In genomic region chr16:12410842-12411490, GRCh38 we compare ENCODE assay signal across 17 cellular contexts.
"Had no signal": no experiment of that assay in that cellular context is flagged by ENCODE, and none has a peak within 500 bp of the region (broad histone marks: within the 10 kb centered on the region; RNA-seq: fewer than 3 reads in every experiment).

No MANE protein-coding gene starts in this region.

- H3K27ac ChIP-seq: coronary artery, heart left ventricle, ovary, tibial nerve, upper lobe of right lung, vagina had no signal

- H3K4me3 Mint-ChIP-seq: mesothelial cell of epicardium; natural killer cell; neural crest cell; stimulated activated naive CD8-positive, alpha-beta T cell treated with anti-CD3 and anti-CD28 coated beads, Interleukin-15, Interleukin-2, amounts not matched to agents 100 ng/mL and 50 ng/mL, for 24 hours had no signal

- H3K4me1 ChIP-seq: heart left ventricle, tibial nerve, upper lobe of right lung had no signal

- ATAC-seq: heart left ventricle, left lobe of liver, natural killer cell, right cardiac atrium, upper lobe of right lung had no signal

- H3K4me1 Mint-ChIP-seq: mesothelial cell of epicardium, neural crest cell had no signal

- H3K27me3 Mint-ChIP-seq: stimulated activated naive CD8-positive, alpha-beta T cell treated with anti-CD3 and anti-CD28 coated beads, Interleukin-15, Interleukin-2, amounts not matched to agents 100 ng/mL and 50 ng/mL, for 24 hours had no signal

- FAIRE-seq: frontal cortex had no signal

- H3K9me3 ChIP-seq: heart left ventricle, ovary, tibial nerve, upper lobe of right lung, vagina had no signal

- H3K36me3 ChIP-seq: heart left ventricle, ovary, upper lobe of right lung, vagina had no signal

- H3K9me3 Mint-ChIP-seq: mesothelial cell of epicardium; natural killer cell; neural crest cell; stimulated activated naive CD8-positive, alpha-beta T cell treated with anti-CD3 and anti-CD28 coated beads, Interleukin-15, Interleukin-2, amounts not matched to agents 100 ng/mL and 50 ng/mL, for 24 hours had no signal

- H3K27ac Mint-ChIP-seq: mesothelial cell of epicardium; natural killer cell; stimulated activated naive CD8-positive, alpha-beta T cell treated with anti-CD3 and anti-CD28 coated beads, Interleukin-15, Interleukin-2, amounts not matched to agents 100 ng/mL and 50 ng/mL, for 24 hours had no signal

- H3K4me2 ChIP-seq: smooth muscle cell had no signal

- H3K27me3 ChIP-seq: heart left ventricle, ovary, tibial nerve, upper lobe of right lung, vagina had no signal

- H3K36me3 Mint-ChIP-seq: mesothelial cell of epicardium, natural killer cell had no signal

- H3K4me3 ChIP-seq: coronary artery, heart left ventricle, ovary, smooth muscle cell, tibial nerve, upper lobe of right lung, vagina had no signal

- DNase-seq: effector CD4-positive, alpha-beta T cell; heart left ventricle; islet precursor cell; natural killer cell; ovary; right cardiac atrium; stimulated activated CD4-positive, alpha-beta T cell treated with anti-CD3 and anti-CD28 coated beads, Interleukin-2, amount 100 ng/mL, for 48 hours; upper lobe of right lung had no signal
